ENCODE assay signal across 8 cellular contexts in genomic region chr9:63816742-63817621, GRCh38.
DNase-seq lines count a peak whose midpoint lies in the region; ATAC-seq, FAIRE-seq and TF ChIP-seq lines count a peak whose summit lies in the region.

No MANE protein-coding gene starts in this region.

- no peaks in the 10 kb centered on the region for H3K9me1 ChIP-seq in K562 (ENCODE audit: control insufficient read depth, insufficient read depth, low read length)

- peak overlapping the region; percentile 17 for H3K4me2 ChIP-seq in K562 (ENCODE audit: insufficient read depth, low read length)

- no peak for FAIRE-seq in K562 (lab: Jason Lieb, UNC)

- peak overlapping the region; percentile 60; the same call in 1 of the 2 replicates for H2AFZ ChIP-seq in K562 (ENCODE audit: low read depth, low read length)

- POLR2A ChIA-PET in K562 (lab: Yijun Ruan, JAX): no interaction called here

- H4K20me1 ChIP-seq in K562 (replicated peaks; ENCODE audit: control insufficient read depth, insufficient read depth, low read length): no peaks in the 10 kb centered on the region

- no peak for TF ChIP-seq RAD21 in K562 (CRISPR knock-in tag; conservative IDR thresholded peaks at IDR 0.05 in 1 of 2, IDR thresholded peaks at IDR 0.05 in 1 of 2)

- H3K27me3 ChIP-seq in K562 (ENCODE audit: control insufficient read depth in 2 of 2, insufficient read depth in 2 of 2, low read length in 2 of 2): peaks cover 4 to 8% of the 10 kb centered on the region in 2 experiments; a peak in 3 of 5 replicates
- H3K27me3 ChIP-seq in skeletal muscle tissue (ENCODE audit: control insufficient read depth in 3 of 3, insufficient read depth in 3 of 3, low read length in 3 of 3): peaks cover 11 to 17% (median 15%) of the 10 kb centered on the region in 3 donors

- no peaks in the 10 kb centered on the region for H3K79me2 ChIP-seq in K562 (ENCODE audit: control insufficient read depth, insufficient read depth, low read length)

- no peak for TF ChIP-seq EP300 in K562 (IDR thresholded peaks at IDR 0.05; ENCODE audit: low read length)

- H3K4me1 ChIP-seq in K562 (replicated peaks in 1 of 2; ENCODE audit: control insufficient read depth in 2 of 2, insufficient read depth in 2 of 2, low read length in 2 of 2) (peaks cover 0 to 14% of the 10 kb centered on the region in 2 experiments; a peak in 2 of 5 replicates), skeletal muscle tissue (ENCODE audit: control insufficient read depth in 3 of 3, insufficient read depth in 3 of 3, low read length in 3 of 3) (peaks cover 3 to 5% (median 5%) of the 10 kb centered on the region in 3 donors)

- peak; percentile 77 for ATAC-seq in HG02642 (IDR thresholded peaks at IDR 0.05; ENCODE audit: poor library complexity, unreplicated experiment)
- peak; percentile 82 for ATAC-seq in K562

- CTCF ChIA-PET in K562 (lab: Yijun Ruan, JAX; ENCODE audit: low intra/inter-chr PET ratio): no interaction called here

- H3K9ac ChIP-seq in K562 (ENCODE audit: insufficient read depth in 1 of 2, low read depth in 2 of 2, low read length in 2 of 2) (peak overlapping the region in 1 of 2 experiments; percentile 79; a peak in 1 of 4 replicates), skeletal muscle tissue (ENCODE audit: low read depth in 1 of 3, low read length in 3 of 3) (peak overlapping the region in 1 of 3 donors; percentile 54)

- TF ChIP-seq CTCF in GM12875 (IDR thresholded peaks at IDR 0.05; ENCODE audit: borderline replicate concordance, insufficient read depth, low read depth, low read length): no peak
- no peak for TF ChIP-seq CTCF in K562 (IDR thresholded peaks at IDR 0.05 in 2 of 3, conservative IDR thresholded peaks at IDR 0.05 in 1 of 3; ENCODE audit: insufficient read depth in 2 of 3, low read depth in 1 of 3, low read length in 3 of 3)

- peak; percentile 62 for DNase-seq in SK-MEL-5 (ENCODE audit: low read depth, low spot score)
- DNase-seq in K562 (ENCODE audit: extremely low read depth in 1 of 4, low spot score in 3 of 4): peak; percentile 55 to 65 (median 60)
- no peak for DNase-seq in NCI-H1048 (lab: John Stamatoyannopoulos, UW)
- DNase-seq in NCI-H748 (lab: John Stamatoyannopoulos, UW; ENCODE audit: unreplicated experiment): no peak

- no peak overlapping the region for H3K27ac ChIP-seq in K562 (ENCODE audit: extremely low read depth, low read depth, low read length)
- H3K27ac ChIP-seq in skeletal muscle tissue (ENCODE audit: low read depth, low read length): no peak overlapping the region

- in situ Hi-C loops in SK-MEL-5 (cut with HindIII; ENCODE audit: low pct_unique_long_range_greater_than_20kb, low sequenced_read_pairs) (no loop called here), K562 (cut with MboI) (loop anchor here (5.0 kb wide), 1 partner anchor 1020 kb away; no protein-coding TSS in a partner anchor)

- no peak for TF ChIP-seq POLR2A in K562 (conservative IDR thresholded peaks at IDR 0.05)

- no TSS peak for BruUV-seq in K562 (replicated peaks; lab: Mats Ljungman, UMichigan)

- H3K9me3 ChIP-seq in K562 (replicated peaks; ENCODE audit: control insufficient read depth, insufficient read depth, low read depth, low read length): no peaks in the 10 kb centered on the region
- H3K9me3 ChIP-seq in skeletal muscle tissue (ENCODE audit: control insufficient read depth in 3 of 3, low read length in 3 of 3): peaks cover 6 to 7% (median 7%) of the 10 kb centered on the region in 3 donors

- 14% methylated on average over 36 of the region's 36 CpGs for WGBS in K562 (ENCODE audit: insufficient coverage, low coverage, missing lambda C conversion rate)

- H3K36me3 ChIP-seq in K562 (ENCODE audit: control insufficient read depth, insufficient read depth, low read length): no peaks in the 10 kb centered on the region
- H3K36me3 ChIP-seq in skeletal muscle tissue (ENCODE audit: control insufficient read depth in 3 of 3, insufficient read depth in 3 of 3, low read length in 3 of 3): no peaks in the 10 kb centered on the region

- intact Hi-C loops in K562 (cut with micrococcal nuclease): no loop called here

- H3K4me3 ChIP-seq in GM12875 (ENCODE audit: low read depth, low read length): peak overlapping the region; percentile 67
- peak overlapping the region; percentile 18; the same call in 1 of the 2 replicates for H3K4me3 ChIP-seq in K562
- peak overlapping the region; percentile 56 for H3K4me3 ChIP-seq in iPS-11a (ENCODE audit: low read depth, low read length)
- H3K4me3 ChIP-seq in skeletal muscle tissue (ENCODE audit: low read length in 3 of 3): peak overlapping the region; percentile 34 to 64 (median 63)

TF ChIP-seq in K562, 482 proteins besides CTCF, POLR2A, EP300 and RAD21:
- TF ChIP-seq NR4A1 (CRISPR knock-in tag; IDR thresholded peaks at IDR 0.05): no peak
- TF ChIP-seq NR4A1 (tag; IDR thresholded peaks at IDR 0.05): no peak
- TF ChIP-seq CEBPB (tag; IDR thresholded peaks at IDR 0.05): no peak
- peak; percentile 66; the same call in 1 of the 2 replicates for TF ChIP-seq ZBTB2 (IDR thresholded peaks at IDR 0.05)
- no peak for TF ChIP-seq IRF9 (tag; IDR thresholded peaks at IDR 0.05)
- TF ChIP-seq NRF1 (conservative IDR thresholded peaks at IDR 0.05 in 1 of 2, IDR thresholded peaks at IDR 0.05 in 1 of 2): peak; percentile 88 to 89
- peak; percentile 73 for TF ChIP-seq ZNF512 (tag; IDR thresholded peaks at IDR 0.05)
- TF ChIP-seq MEIS2 (IDR thresholded peaks at IDR 0.05; ENCODE audit: partially characterized antibody): peak; percentile 10

Comparison
In these comparisons a context has a peak if more than half of its experiments do, and no peak if none do; other contexts are left out.
1. DNase-seq: peak in SK-MEL-5 (single experiment) and K562 (4 of 4); none in NCI-H1048 (single experiment) and NCI-H748 (single experiment).
2. Peak in every context shown above with its lines, with median percentiles within 50 percentile points of each other: H3K4me3 ChIP-seq.